8 cellular contexts compared by ENCODE assay signal in genomic region chr19:3270908-3271307, GRCh38. TPM values are rescaled to one million over a fixed set of nuclear protein-coding genes. Genes with fewer than 3 reads are reported as not detected.
A peak's percentile ranks its signal among the peaks of the same experiment; 100 is the strongest.
DNase-seq lines count a peak whose midpoint lies in the region; ATAC-seq lines count a peak whose summit lies in the region.
"Had no signal": no experiment of that assay in that cellular context is flagged by ENCODE, and none has a peak within 500 bp of the region (broad histone marks: within the 10 kb centered on the region; RNA-seq: fewer than 3 reads in every experiment).

No MANE protein-coding gene starts in this region.

- no peak overlapping the region for H3K9ac ChIP-seq in adipocyte (ENCODE audit: low read length)

- peaks cover 9% of the 10 kb centered on the region for H3K9me3 ChIP-seq in adipocyte (ENCODE audit: control insufficient read depth, low read length)

- no peaks in the 10 kb centered on the region for H3K4me1 ChIP-seq in adipocyte (ENCODE audit: control insufficient read depth, insufficient read depth, low read length)

- no peaks in the 10 kb centered on the region for H3K36me3 ChIP-seq in adipocyte (ENCODE audit: control insufficient read depth, insufficient read depth, low read length, severe bottlenecking)

- DNase-seq in HCEC 1CT (peak; percentile 43), NCI-H446 treated with DMSO at 0.1 percent for 48 hours (lab: John Stamatoyannopoulos, UW) (peak; percentile 41), adipocyte (ENCODE audit: low read depth) (peak; percentile 13), occipital lobe (lab: John Stamatoyannopoulos, UW) (peak; percentile 72), OCI-M2 (lab: John Stamatoyannopoulos, UW; ENCODE audit: unreplicated experiment) (no peak)

- peaks cover 77% of the 10 kb centered on the region for H3K27me3 ChIP-seq in adipocyte (replicated peaks; ENCODE audit: control insufficient read depth, insufficient read depth, low read length)

- no peak overlapping the region for H3K4me3 ChIP-seq in adipocyte (ENCODE audit: low read length)

- no peak for ATAC-seq in HG03175 (IDR thresholded peaks at IDR 0.05; ENCODE audit: unreplicated experiment)
- ATAC-seq in HG02981 (IDR thresholded peaks at IDR 0.05; ENCODE audit: unreplicated experiment), result no peak

RNA-seq across cellular contexts. Expression of gene CELF5, which starts 46.4 kb away (rescaled TPM):
- 51.6 TPM for total RNA-seq in occipital lobe
- total RNA-seq: endothelial cell of umbilical vein had no signal
